15 cellular contexts compared by ENCODE assay signal in genomic region chr14:61545716-61546455, GRCh38.
DNase-seq lines count a peak whose midpoint lies in the region; ATAC-seq and TF ChIP-seq lines count a peak whose summit lies in the region.
"Had no signal": no experiment of that assay in that cellular context is flagged by ENCODE, and none has a peak within 500 bp of the region (broad histone marks: within the 10 kb centered on the region; RNA-seq: fewer than 3 reads in every experiment).

No MANE protein-coding gene starts in this region.

- H3K36me3 ChIP-seq in lung (ENCODE audit: control insufficient read depth in 2 of 2, insufficient read depth in 2 of 2, low read length in 2 of 2) (peaks cover 0 to 16% of the 10 kb centered on the region in 2 donors), prostate gland (no peaks in the 10 kb centered on the region)

- H3K36me3 Mint-ChIP-seq in T-helper 1 cell treated with Interleukin-12 subunit alpha and Interleukin-12 subunit beta and Interleukin-4 antibody, amounts not matched to agents 30 μg/mL and 1 μg/mL, for 36 hours (ENCODE audit: low read depth) = peaks cover 66% of the 10 kb centered on the region
- H3K36me3 Mint-ChIP-seq in central memory CD8-positive, alpha-beta T cell (ENCODE audit: insufficient read depth) = peaks cover 94% of the 10 kb centered on the region

- H3K9me3 ChIP-seq in lung (ENCODE audit: control insufficient read depth in 2 of 2, insufficient read depth in 1 of 2, low read length in 1 of 2) (no peaks in the 10 kb centered on the region), prostate gland (no peaks in the 10 kb centered on the region)
- H3K9me3 ChIP-seq: lower lobe of right lung had no signal

- H3K4me3 ChIP-seq in lung (no peak overlapping the region), prostate gland (no peak overlapping the region)
- H3K4me3 ChIP-seq: lower lobe of right lung had no signal

- no peak for TF ChIP-seq POLR2A in prostate gland (IDR thresholded peaks at IDR 0.05)

- H3K27ac Mint-ChIP-seq in T-helper 1 cell treated with Interleukin-12 subunit alpha and Interleukin-12 subunit beta and Interleukin-4 antibody, amounts not matched to agents 30 μg/mL and 1 μg/mL, for 36 hours = peak overlapping the region; percentile 20
- H3K27ac Mint-ChIP-seq in central memory CD8-positive, alpha-beta T cell (ENCODE audit: low read depth) = peak overlapping the region; percentile 85

- WGBS in lung, 2 donors = 81 to 86% methylated on average over 7 of the region's 7 CpGs
- WGBS in prostate gland = 43% methylated on average over 7 of the region's 7 CpGs

- no peak overlapping the region for H3K4me3 Mint-ChIP-seq in T-helper 1 cell treated with Interleukin-12 subunit alpha and Interleukin-12 subunit beta and Interleukin-4 antibody, amounts not matched to agents 30 μg/mL and 1 μg/mL, for 36 hours
- no peak overlapping the region for H3K4me3 Mint-ChIP-seq in central memory CD8-positive, alpha-beta T cell

- peak overlapping the region; percentile 32 to 85 for H3K27ac ChIP-seq in lung (ENCODE audit: low read depth in 1 of 2, low read length in 1 of 2)
- H3K27ac ChIP-seq in substantia nigra (ENCODE audit: low read depth, low read length, poor library complexity, severe bottlenecking) = peak overlapping the region; percentile 14
- peak overlapping the region in 1 of 2 donors; percentile 76 for H3K27ac ChIP-seq in prostate gland
- H3K27ac ChIP-seq: 22Rv1 had no signal

- H3K27me3 ChIP-seq in lung (ENCODE audit: control insufficient read depth, insufficient read depth) (no peaks in the 10 kb centered on the region), prostate gland (replicated peaks; ENCODE audit: insufficient read depth) (no peaks in the 10 kb centered on the region)
- H3K27me3 ChIP-seq: foreskin keratinocyte had no signal

- H3K9me3 Mint-ChIP-seq in T-helper 1 cell treated with Interleukin-12 subunit alpha and Interleukin-12 subunit beta and Interleukin-4 antibody, amounts not matched to agents 30 μg/mL and 1 μg/mL, for 36 hours = no peaks in the 10 kb centered on the region
- H3K9me3 Mint-ChIP-seq in central memory CD8-positive, alpha-beta T cell = no peaks in the 10 kb centered on the region

- H3K4me1 Mint-ChIP-seq in T-helper 1 cell treated with Interleukin-12 subunit alpha and Interleukin-12 subunit beta and Interleukin-4 antibody, amounts not matched to agents 30 μg/mL and 1 μg/mL, for 36 hours (ENCODE audit: low read depth) = peaks cover 37% of the 10 kb centered on the region
- H3K4me1 Mint-ChIP-seq in central memory CD8-positive, alpha-beta T cell = peaks cover 31% of the 10 kb centered on the region

- DNase-seq in T-helper 1 cell (no peak), lung (ENCODE audit: low spot score) (no peak), substantia nigra (lab: John Stamatoyannopoulos, UW) (peak in 38 of 49 donors; percentile 15 to 87 (median 60)), GDM1 (lab: John Stamatoyannopoulos, UW) (no peak), middle frontal gyrus (ENCODE audit: extremely low spot score, low spot score) (no peak), prostate gland (ENCODE audit: low spot score) (no peak)
- no peak for DNase-seq in central memory CD8-positive, alpha-beta T cell (ENCODE audit: low spot score in 2 of 2)
- DNase-seq: DMS79 treated with DMSO at 0.1 percent for 48 hours, foreskin keratinocyte, Karpas-422, lower lobe of right lung, NCI-H1930 had no signal

- H3K4me1 ChIP-seq in lung (ENCODE audit: control insufficient read depth in 2 of 2, insufficient read depth in 2 of 2, low read length in 2 of 2) (peaks cover 5 to 21% of the 10 kb centered on the region in 2 donors), prostate gland (replicated peaks) (peaks cover 24% of the 10 kb centered on the region)

- TF ChIP-seq CTCF in lung (IDR thresholded peaks at IDR 0.05; ENCODE audit: control extremely low read depth, extremely low read depth) = no peak
- TF ChIP-seq CTCF in prostate gland (IDR thresholded peaks at IDR 0.05) = no peak

- ATAC-seq in central memory CD8-positive, alpha-beta T cell (replicated peaks; ENCODE audit: extremely low read depth, poor library complexity, severe bottlenecking) = no peak
- no peak for ATAC-seq in lung (ENCODE audit: insufficient read depth, low FRiP score)
- ATAC-seq: foreskin keratinocyte, sciatic nerve had no signal

- no peaks in the 10 kb centered on the region for H3K27me3 Mint-ChIP-seq in T-helper 1 cell treated with Interleukin-12 subunit alpha and Interleukin-12 subunit beta and Interleukin-4 antibody, amounts not matched to agents 30 μg/mL and 1 μg/mL, for 36 hours (ENCODE audit: low read depth)
- no peaks in the 10 kb centered on the region for H3K27me3 Mint-ChIP-seq in central memory CD8-positive, alpha-beta T cell

- intact Hi-C loops in prostate gland (cut with DNase I) = no loop called here

Comparison
In these comparisons a context has a peak if more than half of its experiments do, and no peak if none do; other contexts are left out.
1. DNase-seq: peak in substantia nigra (38 of 49); none in T-helper 1 cell (0 of 5), central memory CD8-positive, alpha-beta T cell (0 of 2), lung (single experiment), GDM1 (single experiment), middle frontal gyrus (single experiment) and prostate gland (single experiment).